ENCODE assay signal across 9 cellular contexts in the genomic region with DNA sequence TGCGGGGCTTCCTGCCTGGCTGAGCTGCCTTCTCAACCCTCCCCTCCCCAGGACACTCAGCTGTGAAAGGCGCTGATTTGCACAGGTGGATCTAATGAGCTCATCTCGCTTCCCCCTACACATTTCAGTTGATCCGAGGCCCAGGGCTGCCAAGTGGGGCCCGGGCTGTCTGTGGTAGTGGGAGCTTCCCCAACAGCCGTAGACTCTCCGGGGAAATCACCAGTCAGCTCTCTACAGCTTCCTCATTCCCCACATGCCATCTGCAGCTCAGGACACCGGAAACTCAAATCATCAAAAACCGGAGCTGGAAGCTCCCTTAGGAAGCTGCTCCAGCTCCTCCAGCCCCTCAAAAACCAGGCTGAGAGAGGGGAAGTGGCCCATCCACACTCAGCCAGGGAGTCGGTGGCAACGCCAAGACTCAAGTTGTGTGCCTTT. TPM values are rescaled to one million over a fixed set of nuclear protein-coding genes. Genes with fewer than 3 reads are reported as not detected.
DNase-seq lines count a peak whose midpoint lies in the region; ATAC-seq, FAIRE-seq and TF ChIP-seq lines count a peak whose summit lies in the region.
"Had no signal": no experiment of that assay in that cellular context is flagged by ENCODE, and none has a peak within 500 bp of the region (broad histone marks: within the 10 kb centered on the region; RNA-seq: fewer than 3 reads in every experiment).

No MANE protein-coding gene starts in this region.

- DNase-seq in endodermal cell (no peak), osteoblast (ENCODE audit: insufficient read length, low spot score, missing footprints) (no peak), NCI-H1417 (lab: John Stamatoyannopoulos, UW) (no peak), DMS114 treated with DMSO at 0.1 percent for 48 hours (lab: John Stamatoyannopoulos, UW; ENCODE audit: unreplicated experiment) (no peak), urothelium cell line (ENCODE audit: low spot score) (no peak)
- DNase-seq in activated CD4-positive, alpha-beta T cell treated with anti-CD3 and anti-CD28 coated beads, Interleukin-2, amount 50 U/mL, for 1 hour = no peak

- peak overlapping the region; percentile 45 for H3K27ac Mint-ChIP-seq in endodermal cell

- peak overlapping the region; percentile 76 for H2AFZ ChIP-seq in osteoblast (ENCODE audit: low read length)

- TF ChIP-seq CTCF in endodermal cell (conservative IDR thresholded peaks at IDR 0.05) = no peak
- TF ChIP-seq CTCF in osteoblast (IDR thresholded peaks at IDR 0.05; ENCODE audit: extremely low read depth, low read depth, low read length) = no peak

- H3K27me3 ChIP-seq in endodermal cell (ENCODE audit: control insufficient read depth, insufficient read depth, low read length, poor library complexity, severe bottlenecking) = no peaks in the 10 kb centered on the region
- H3K27me3 ChIP-seq in osteoblast (ENCODE audit: insufficient read depth, low read length) = peaks cover 3% of the 10 kb centered on the region

- peaks cover 24% of the 10 kb centered on the region for H3K4me1 Mint-ChIP-seq in endodermal cell

- H3K9me3 ChIP-seq in endodermal cell (ENCODE audit: control insufficient read depth, low read length) (no peaks in the 10 kb centered on the region), osteoblast (ENCODE audit: low read depth, low read length) (no peaks in the 10 kb centered on the region)

- H3K27ac ChIP-seq in endodermal cell (ENCODE audit: low read depth, low read length) (peak overlapping the region; percentile 51), osteoblast (ENCODE audit: low read depth, low read length) (no peak overlapping the region)
- H3K27ac ChIP-seq: VCaP had no signal

- peaks cover 14% of the 10 kb centered on the region for H3K4me1 ChIP-seq in endodermal cell (ENCODE audit: control insufficient read depth, insufficient read depth, low read length)
- H3K4me1 ChIP-seq in osteoblast (ENCODE audit: insufficient read depth, low read length) = peaks cover 13% of the 10 kb centered on the region

- no peaks in the 10 kb centered on the region for H3K36me3 ChIP-seq in endodermal cell (ENCODE audit: control insufficient read depth, insufficient read depth, low read length)
- H3K36me3 ChIP-seq in osteoblast (ENCODE audit: insufficient read depth, low read length) = no peaks in the 10 kb centered on the region

- H3K79me2 ChIP-seq in osteoblast (ENCODE audit: insufficient read depth, low read length) = no peaks in the 10 kb centered on the region

- H3K4me3 ChIP-seq in endodermal cell (ENCODE audit: low read length) (no peak overlapping the region), osteoblast (ENCODE audit: insufficient read depth, low read length) (no peak overlapping the region)

- WGBS in endodermal cell (ENCODE audit: insufficient coverage in 1 of 2, insufficient read length in 1 of 2), 2 experiments = 82 to 88% methylated on average over 3 to 11 of the region's 11 CpGs

- peaks cover 2% of the 10 kb centered on the region for H3K9me3 Mint-ChIP-seq in endodermal cell

- H3K4me2 ChIP-seq in osteoblast (ENCODE audit: insufficient read depth, low read length) = peak overlapping the region; percentile 34

- no peaks in the 10 kb centered on the region for H3K27me3 Mint-ChIP-seq in endodermal cell (ENCODE audit: insufficient read depth)

- no peak overlapping the region for H3K4me3 Mint-ChIP-seq in endodermal cell

- FAIRE-seq in urothelium cell line (lab: Jason Lieb, UNC) = no peak

- no peaks in the 10 kb centered on the region for H4K20me1 ChIP-seq in osteoblast (ENCODE audit: insufficient read depth, low read length)

- H3K9ac ChIP-seq in endodermal cell (ENCODE audit: extremely low read depth, low read length, poor library complexity, severe bottlenecking) = no peak overlapping the region

- ATAC-seq in GM18870 (IDR thresholded peaks at IDR 0.05; ENCODE audit: unreplicated experiment) (peak; percentile 67), HG03442 (IDR thresholded peaks at IDR 0.05; ENCODE audit: unreplicated experiment) (peak; percentile 71)

- H3K36me3 Mint-ChIP-seq in endodermal cell (ENCODE audit: low read depth) = peaks cover under 1% of the 10 kb centered on the region

RNA-seq across cellular contexts. Expression of gene SMIM20, which starts 56.2 kb away (rescaled TPM):
- total RNA-seq in endodermal cell (10 to 100 TPM; 35.9 to 40.8 TPM), osteoblast (34.7 and 41.3 TPM in 2 replicates)
- polyA plus RNA-seq in endodermal cell (2013, experiment 1 of 2) = 56.9 TPM
- 55.2 TPM for polyA plus RNA-seq in endodermal cell (2013, experiment 2 of 2)
